Comparison of ENCODE assay signal across 21 cellular contexts in genomic region chr1:177915641-177916040, GRCh38. TPM values are rescaled to one million over a fixed set of nuclear protein-coding genes. Genes with fewer than 3 reads are reported as not detected.
"Had no signal": no experiment of that assay in that cellular context is flagged by ENCODE, and none has a peak within 500 bp of the region (broad histone marks: within the 10 kb centered on the region; RNA-seq: fewer than 3 reads in every experiment).

No MANE protein-coding gene starts in this region.

- H3K27me3 ChIP-seq: esophagus squamous epithelium, pancreas, right atrium auricular region, spleen, thyroid gland had no signal

- H3K4me3 ChIP-seq: esophagus squamous epithelium, gastroesophageal sphincter, pancreas, psoas muscle, right atrium auricular region, spleen, thyroid gland had no signal

- H3K9me3 ChIP-seq: esophagus squamous epithelium, gastroesophageal sphincter, pancreas, psoas muscle, right atrium auricular region, spleen, thyroid gland had no signal

- H3K27ac ChIP-seq: esophagus squamous epithelium, gastroesophageal sphincter, pancreas, psoas muscle, right atrium auricular region, spleen, thyroid gland had no signal

- DNase-seq: activated T-cell treated with anti-CD3 and anti-CD28 coated beads, Interleukin-2, amount 50 U/mL, for 24 hours; aorta; central memory CD4-positive, alpha-beta T cell; effector memory CD4-positive, alpha-beta T cell; esophagus squamous epithelium; head of caudate nucleus; hypothalamus; left colon; mesenchymal stem cell; psoas muscle; spleen; stimulated activated CD4-positive, alpha-beta T cell treated with anti-CD3 and anti-CD28 coated beads, Interleukin-4, amount 100 ng/mL, for 1 hour; stimulated activated naive CD4-positive, alpha-beta T cell treated with Interleukin-2 at 50 U/mL for 16 hours; substantia nigra; thyroid gland had no signal

- H3K4me1 ChIP-seq: esophagus squamous epithelium, gastroesophageal sphincter, psoas muscle, right atrium auricular region, spleen, thyroid gland had no signal

- H3K36me3 ChIP-seq: esophagus squamous epithelium, gastroesophageal sphincter, pancreas, right atrium auricular region, spleen, thyroid gland had no signal

- FAIRE-seq: pancreas had no signal

RNA-seq across cellular contexts. Expression of gene SEC16B, which starts 54.2 kb away (rescaled TPM):
- total RNA-seq: activated naive CD4-positive, alpha-beta T cell treated with anti-CD3 and anti-CD28 coated beads, Interleukin-2, amount 50 U/mL, for 72 hours; activated T-helper 17 cell treated with anti-CD3 and anti-CD28 coated beads, Interleukin-2, amount 50 U/mL, for 72 hours; mononuclear cell had no signal
